ENCODE assay signal across 8 cellular contexts in the genomic region with DNA sequence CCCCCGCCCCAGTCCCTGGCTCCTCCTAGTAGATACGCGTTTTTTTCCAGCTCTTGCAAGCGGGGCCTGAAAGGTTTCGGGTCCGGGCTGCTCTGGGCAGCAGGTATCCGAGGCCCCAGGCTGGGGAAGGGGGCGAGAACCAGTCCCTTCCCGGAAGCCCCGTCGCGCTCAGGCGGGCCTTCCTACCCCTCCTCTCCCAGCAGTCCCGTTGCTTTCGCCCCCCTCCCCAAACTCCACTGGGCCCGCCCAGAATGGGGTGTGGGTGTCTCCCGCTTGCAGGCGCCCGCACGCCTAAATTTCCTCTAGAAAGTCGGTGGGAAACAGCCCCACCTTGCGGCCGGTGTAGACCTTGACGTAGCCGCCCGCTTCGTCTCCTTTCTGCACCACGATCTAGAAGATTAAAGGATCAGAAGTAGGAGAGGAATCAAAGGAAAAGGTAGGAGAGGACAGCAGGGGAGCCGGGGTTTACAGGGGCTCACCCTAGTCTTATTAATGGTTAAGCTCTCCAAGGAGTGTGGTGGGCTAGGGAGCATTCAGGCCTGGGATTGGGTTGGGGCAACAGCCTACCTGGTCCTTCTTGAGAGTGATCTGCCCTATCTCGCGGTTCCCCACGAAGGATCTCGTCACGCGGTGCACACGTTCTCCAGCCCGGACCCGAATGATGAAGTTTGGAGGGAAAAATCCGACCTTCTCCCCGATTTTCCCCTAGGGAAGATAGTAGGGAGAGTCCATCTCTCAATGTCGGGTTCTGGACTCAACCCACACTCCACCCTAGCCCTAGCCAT. TPM values are rescaled to one million over a fixed set of nuclear protein-coding genes. Genes with fewer than 3 reads are reported as not detected.
DNase-seq lines count a peak whose midpoint lies in the region.

No MANE protein-coding gene starts in this region.

- peak; percentile 88 for DNase-seq in ACHN
- peak; percentile 55 for DNase-seq in GM19240 (ENCODE audit: insufficient read length, low spot score)
- peak; percentile 89 for DNase-seq in NCI-H510A treated with DMSO at 0.1 percent for 48 hours (lab: John Stamatoyannopoulos, UW)
- peak; percentile 89 to 91 for DNase-seq in activated CD4-positive, alpha-beta T cell treated with anti-CD3 and anti-CD28 coated beads, Interleukin-2, amount 50 U/mL, for 48 hours
- peak; percentile 96 for DNase-seq in ecto neural progenitor cell (ENCODE audit: low spot score)
- peak; percentile 68 for DNase-seq in lung microvascular endothelial cell (ENCODE audit: low read depth in 2 of 2)
- peak; percentile 62 for DNase-seq in stimulated activated CD8-positive, alpha-beta memory T cell treated with anti-CD3 and anti-CD28 coated beads, Interleukin-15, amount 100 ng/mL, for 24 hours (ENCODE audit: low read depth)
- DNase-seq in globus pallidus (ENCODE audit: low spot score) = no peak

- in situ Hi-C loops in ACHN (cut with HindIII; ENCODE audit: low pct_ligation_motif_present, low pct_unique_long_range_greater_than_20kb, low sequenced_read_pairs) = no loop called here

RNA-seq across cellular contexts. Expression of gene STAC3, which starts 7.3 kb away (rescaled TPM):
- total RNA-seq in lung microvascular endothelial cell = 0.22 and 0.40 TPM in 2 replicates

RNA-seq across cellular contexts. Expression of gene SHMT2, which starts 14.2 kb away (rescaled TPM):
- total RNA-seq in lung microvascular endothelial cell = 120 and 142 TPM in 2 replicates

RNA-seq across cellular contexts. Expression of gene NXPH4, which starts 27.1 kb away (rescaled TPM):
- total RNA-seq in lung microvascular endothelial cell = under 0.01 TPM in 1 of 2 replicates, not detected in the other
